In the genomic region with DNA sequence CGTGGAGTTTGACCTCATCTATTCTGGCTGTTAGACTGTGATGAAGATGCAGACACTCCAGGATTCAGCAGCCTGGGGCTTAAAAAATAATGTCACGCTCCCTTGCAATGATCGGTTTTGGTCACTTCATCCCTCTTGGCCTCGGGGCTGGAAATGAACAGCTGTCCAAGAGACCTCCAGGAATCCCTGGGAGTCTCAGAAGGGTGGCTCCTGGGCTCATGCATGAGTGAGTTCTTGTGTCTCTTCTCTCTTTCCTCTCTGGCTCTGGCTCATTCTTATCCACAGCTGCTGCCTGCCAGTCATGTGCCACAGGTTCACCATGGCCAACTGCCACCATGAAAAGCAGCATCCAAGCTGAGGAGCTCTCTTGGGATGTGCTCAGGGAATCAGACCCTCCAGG, we compare ENCODE assay signal across 1 cellular context.
TF ChIP-seq lines count a peak whose summit lies in the region.

No MANE protein-coding gene starts in this region.

TF ChIP-seq in WTC11, 78 proteins besides CTCF, POLR2A, EP300 and RAD21 (continued from another document):
- TF ChIP-seq, protein P1, sequence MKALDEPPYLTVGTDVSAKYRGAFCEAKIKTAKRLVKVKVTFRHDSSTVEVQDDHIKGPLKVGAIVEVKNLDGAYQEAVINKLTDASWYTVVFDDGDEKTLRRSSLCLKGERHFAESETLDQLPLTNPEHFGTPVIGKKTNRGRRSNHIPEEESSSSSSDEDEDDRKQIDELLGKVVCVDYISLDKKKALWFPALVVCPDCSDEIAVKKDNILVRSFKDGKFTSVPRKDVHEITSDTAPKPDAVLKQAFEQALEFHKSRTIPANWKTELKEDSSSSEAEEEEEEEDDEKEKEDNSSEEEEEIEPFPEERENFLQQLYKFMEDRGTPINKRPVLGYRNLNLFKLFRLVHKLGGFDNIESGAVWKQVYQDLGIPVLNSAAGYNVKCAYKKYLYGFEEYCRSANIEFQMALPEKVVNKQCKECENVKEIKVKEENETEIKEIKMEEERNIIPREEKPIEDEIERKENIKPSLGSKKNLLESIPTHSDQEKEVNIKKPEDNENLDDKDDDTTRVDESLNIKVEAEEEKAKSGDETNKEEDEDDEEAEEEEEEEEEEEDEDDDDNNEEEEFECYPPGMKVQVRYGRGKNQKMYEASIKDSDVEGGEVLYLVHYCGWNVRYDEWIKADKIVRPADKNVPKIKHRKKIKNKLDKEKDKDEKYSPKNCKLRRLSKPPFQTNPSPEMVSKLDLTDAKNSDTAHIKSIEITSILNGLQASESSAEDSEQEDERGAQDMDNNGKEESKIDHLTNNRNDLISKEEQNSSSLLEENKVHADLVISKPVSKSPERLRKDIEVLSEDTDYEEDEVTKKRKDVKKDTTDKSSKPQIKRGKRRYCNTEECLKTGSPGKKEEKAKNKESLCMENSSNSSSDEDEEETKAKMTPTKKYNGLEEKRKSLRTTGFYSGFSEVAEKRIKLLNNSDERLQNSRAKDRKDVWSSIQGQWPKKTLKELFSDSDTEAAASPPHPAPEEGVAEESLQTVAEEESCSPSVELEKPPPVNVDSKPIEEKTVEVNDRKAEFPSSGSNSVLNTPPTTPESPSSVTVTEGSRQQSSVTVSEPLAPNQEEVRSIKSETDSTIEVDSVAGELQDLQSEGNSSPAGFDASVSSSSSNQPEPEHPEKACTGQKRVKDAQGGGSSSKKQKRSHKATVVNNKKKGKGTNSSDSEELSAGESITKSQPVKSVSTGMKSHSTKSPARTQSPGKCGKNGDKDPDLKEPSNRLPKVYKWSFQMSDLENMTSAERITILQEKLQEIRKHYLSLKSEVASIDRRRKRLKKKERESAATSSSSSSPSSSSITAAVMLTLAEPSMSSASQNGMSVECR (CRISPR knock-in tag; IDR thresholded peaks at IDR 0.05; ENCODE audit: borderline replicate concordance), result no peak
- TF ChIP-seq MYBL2 (CRISPR knock-in tag; IDR thresholded peaks at IDR 0.05) (no peak), ZNF423 (CRISPR knock-in tag; IDR thresholded peaks at IDR 0.05) (no peak)
- TF ChIP-seq, protein P2, sequence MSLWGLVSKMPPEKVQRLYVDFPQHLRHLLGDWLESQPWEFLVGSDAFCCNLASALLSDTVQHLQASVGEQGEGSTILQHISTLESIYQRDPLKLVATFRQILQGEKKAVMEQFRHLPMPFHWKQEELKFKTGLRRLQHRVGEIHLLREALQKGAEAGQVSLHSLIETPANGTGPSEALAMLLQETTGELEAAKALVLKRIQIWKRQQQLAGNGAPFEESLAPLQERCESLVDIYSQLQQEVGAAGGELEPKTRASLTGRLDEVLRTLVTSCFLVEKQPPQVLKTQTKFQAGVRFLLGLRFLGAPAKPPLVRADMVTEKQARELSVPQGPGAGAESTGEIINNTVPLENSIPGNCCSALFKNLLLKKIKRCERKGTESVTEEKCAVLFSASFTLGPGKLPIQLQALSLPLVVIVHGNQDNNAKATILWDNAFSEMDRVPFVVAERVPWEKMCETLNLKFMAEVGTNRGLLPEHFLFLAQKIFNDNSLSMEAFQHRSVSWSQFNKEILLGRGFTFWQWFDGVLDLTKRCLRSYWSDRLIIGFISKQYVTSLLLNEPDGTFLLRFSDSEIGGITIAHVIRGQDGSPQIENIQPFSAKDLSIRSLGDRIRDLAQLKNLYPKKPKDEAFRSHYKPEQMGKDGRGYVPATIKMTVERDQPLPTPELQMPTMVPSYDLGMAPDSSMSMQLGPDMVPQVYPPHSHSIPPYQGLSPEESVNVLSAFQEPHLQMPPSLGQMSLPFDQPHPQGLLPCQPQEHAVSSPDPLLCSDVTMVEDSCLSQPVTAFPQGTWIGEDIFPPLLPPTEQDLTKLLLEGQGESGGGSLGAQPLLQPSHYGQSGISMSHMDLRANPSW (CRISPR knock-in tag; conservative IDR thresholded peaks at IDR 0.05; ENCODE audit: low read depth), result no peak
